Comparison of ENCODE assay signal across 13 cellular contexts in genomic region chr6:150898390-150899170, GRCh38. TPM values are rescaled to one million over a fixed set of nuclear protein-coding genes. Genes with fewer than 3 reads are reported as not detected.
A peak's percentile ranks its signal among the peaks of the same experiment; 100 is the strongest.
DNase-seq lines count a peak whose midpoint lies in the region; ATAC-seq, FAIRE-seq and TF ChIP-seq lines count a peak whose summit lies in the region.
"Had no signal": no experiment of that assay in that cellular context is flagged by ENCODE, and none has a peak within 500 bp of the region (broad histone marks: within the 10 kb centered on the region; RNA-seq: fewer than 3 reads in every experiment).

No MANE protein-coding gene starts in this region.

- peaks cover 8 to 19% of the 10 kb centered on the region in 2 experiments; a peak in 3 of 5 replicates for H3K4me1 ChIP-seq in K562 (replicated peaks in 1 of 2; ENCODE audit: control insufficient read depth in 2 of 2, insufficient read depth in 2 of 2, low read length in 2 of 2)
- H3K4me1 ChIP-seq in trophoblast cell (ENCODE audit: control insufficient read depth in 1 of 2, insufficient read depth in 2 of 2, low read length in 2 of 2) = peaks cover 7 to 10% of the 10 kb centered on the region in 2 experiments
- H3K4me1 ChIP-seq: HAP-1 had no signal

- no peaks in the 10 kb centered on the region for H3K79me1 ChIP-seq in trophoblast cell (ENCODE audit: low read length)

- H3K79me2 ChIP-seq in K562 (ENCODE audit: control insufficient read depth, insufficient read depth, low read length) (no peaks in the 10 kb centered on the region), trophoblast cell (ENCODE audit: control insufficient read depth, insufficient read depth, low read length, poor library complexity) (no peaks in the 10 kb centered on the region)

- H3K14ac ChIP-seq in trophoblast cell (ENCODE audit: low read length) = no peak overlapping the region

- peaks cover 23% of the 10 kb centered on the region for H3K4me1 Mint-ChIP-seq in activated CD4-positive, alpha-beta T cell treated with anti-CD3 and anti-CD28 coated beads for 36 hours

- no peak overlapping the region for H2BK5ac ChIP-seq in trophoblast cell (ENCODE audit: low read depth, low read length, poor library complexity)

- H3K4me2 ChIP-seq in K562 (ENCODE audit: insufficient read depth, low read length) (no peak overlapping the region), trophoblast cell (ENCODE audit: low read length) (no peak overlapping the region)

- peaks cover 36% of the 10 kb centered on the region for H3K36me3 Mint-ChIP-seq in activated CD4-positive, alpha-beta T cell treated with anti-CD3 and anti-CD28 coated beads for 36 hours (ENCODE audit: low read depth)

- peaks cover 4% of the 10 kb centered on the region for H3K9me1 ChIP-seq in K562 (ENCODE audit: control insufficient read depth, insufficient read depth, low read length)

- H3K36me3 ChIP-seq in K562 (ENCODE audit: control insufficient read depth, insufficient read depth, low read length) (peaks cover 53% of the 10 kb centered on the region), trophoblast cell (ENCODE audit: control insufficient read depth in 1 of 2, insufficient read depth in 2 of 2, low read length in 2 of 2) (peaks cover 0 to 10% of the 10 kb centered on the region in 2 experiments)

- no peak overlapping the region for H3K23ac ChIP-seq in trophoblast cell (ENCODE audit: low read length)

- WGBS in K562 (ENCODE audit: insufficient coverage, low coverage, missing lambda C conversion rate) = 73% methylated on average over 11 of the region's 11 CpGs
- no CpG with 5 or more reads among the region's 11 CpGs for WGBS in trophoblast cell (ENCODE audit: extremely low coverage, insufficient coverage, insufficient read length)

- no peak for TF ChIP-seq CTCF in K562 (IDR thresholded peaks at IDR 0.05 in 2 of 3, conservative IDR thresholded peaks at IDR 0.05 in 1 of 3; ENCODE audit: insufficient read depth in 2 of 3, low read depth in 1 of 3, low read length in 3 of 3)

- in situ Hi-C loops in K562 (cut with MboI) = no loop called here

- POLR2A ChIA-PET in K562 (lab: Yijun Ruan, JAX) = interaction anchor here (1.1 to 1.4 kb wide), 2 partner anchors 23 to 34 kb away, joined by 3 read pairs; no protein-coding TSS in a partner anchor
- POLR2A ChIA-PET in activated CD4-positive, alpha-beta T cell treated with anti-CD3 and anti-CD28 coated beads for 36 hours (lab: Charles Lee) = no interaction called here

- H4K12ac ChIP-seq in trophoblast cell (ENCODE audit: low read depth, low read length) = no peak overlapping the region

- no peak for FAIRE-seq in K562 (lab: Jason Lieb, UNC)
- FAIRE-seq: keratinocyte had no signal

- H3K27me3 ChIP-seq in K562 (ENCODE audit: control insufficient read depth in 2 of 2, insufficient read depth in 2 of 2, low read length in 2 of 2) = no peaks in the 10 kb centered on the region
- H3K27me3 ChIP-seq in trophoblast cell (ENCODE audit: insufficient read depth, low read length) = no peaks in the 10 kb centered on the region

- no peak overlapping the region for H2BK12ac ChIP-seq in trophoblast cell (ENCODE audit: low read length)

- CTCF ChIA-PET in K562 (lab: Yijun Ruan, JAX; ENCODE audit: low intra/inter-chr PET ratio) = no interaction called here
- CTCF ChIA-PET in activated CD4-positive, alpha-beta T cell treated with anti-CD3 and anti-CD28 coated beads for 36 hours (lab: Charles Lee) = interaction anchor here (1.2 kb wide), 1 partner anchor 84 kb away, joined by 3 read pairs; no protein-coding TSS in a partner anchor

- no peak overlapping the region for H4K8ac ChIP-seq in trophoblast cell (ENCODE audit: low read depth, low read length)

- H3K9ac ChIP-seq in K562 (ENCODE audit: insufficient read depth in 1 of 2, low read depth in 2 of 2, low read length in 2 of 2) (no peak overlapping the region; a peak in 1 of 4 replicates), trophoblast cell (ENCODE audit: low read length) (no peak overlapping the region)

- H3K4me3 ChIP-seq in K562 (no peak overlapping the region), trophoblast cell (ENCODE audit: low read depth, low read length) (no peak overlapping the region)
- H3K4me3 ChIP-seq: HAP-1 had no signal

- H4K20me1 ChIP-seq in K562 (replicated peaks; ENCODE audit: control insufficient read depth, insufficient read depth, low read length) = no peaks in the 10 kb centered on the region; the same call in 1 of the 2 replicates

- H3K27me3 Mint-ChIP-seq in activated CD4-positive, alpha-beta T cell treated with anti-CD3 and anti-CD28 coated beads for 36 hours = no peaks in the 10 kb centered on the region

- H3K27ac ChIP-seq in K562 (ENCODE audit: extremely low read depth, low read depth, low read length) (no peak overlapping the region), trophoblast cell (ENCODE audit: low read depth, low read length) (peak overlapping the region; percentile 20)

- no peaks in the 10 kb centered on the region for H3K9me3 Mint-ChIP-seq in activated CD4-positive, alpha-beta T cell treated with anti-CD3 and anti-CD28 coated beads for 36 hours (ENCODE audit: low read depth)

- no peaks in the 10 kb centered on the region for H3K9me3 ChIP-seq in K562 (replicated peaks; ENCODE audit: control insufficient read depth, insufficient read depth, low read depth, low read length)
- H3K9me3 ChIP-seq in trophoblast cell (ENCODE audit: insufficient read depth, low read depth, low read length) = no peaks in the 10 kb centered on the region
- H3K9me3 ChIP-seq: HAP-1 had no signal

- no peak overlapping the region for H3K4me3 Mint-ChIP-seq in activated CD4-positive, alpha-beta T cell treated with anti-CD3 and anti-CD28 coated beads for 36 hours

- no peak for DNase-seq in K562 (ENCODE audit: extremely low read depth in 1 of 4, low spot score in 3 of 4)
- peak in 1 of 2 donors; percentile 72 for DNase-seq in trophoblast cell
- no peak for DNase-seq in CD1c-positive myeloid dendritic cell (ENCODE audit: extremely low spot score)
- DNase-seq in effector CD8-positive, alpha-beta T cell (lab: John Stamatoyannopoulos, UW) = no peak
- DNase-seq in COLO668 (lab: John Stamatoyannopoulos, UW; ENCODE audit: unreplicated experiment) = no peak
- DNase-seq in activated CD4-positive, alpha-beta T cell treated with anti-CD3 and anti-CD28 coated beads for 36 hours = no peak
- DNase-seq: activated T-cell treated with anti-CD3 and anti-CD28 coated beads, Interleukin-2, amount 50 U/mL, for 48 hours; DMS53; NCI-H2227 treated with DMSO at 0.1 percent for 48 hours had no signal

- no peak overlapping the region for H2BK120ac ChIP-seq in trophoblast cell (ENCODE audit: insufficient read depth, low read length, poor library complexity)

- intact Hi-C loops in K562 (cut with micrococcal nuclease) = no loop called here
- intact Hi-C loops in activated CD4-positive, alpha-beta T cell treated with anti-CD3 and anti-CD28 coated beads for 36 hours (cut with DNase I, micrococcal nuclease) = no loop called here

- ATAC-seq in GM19023 (IDR thresholded peaks at IDR 0.05; ENCODE audit: unreplicated experiment) (peak; percentile 31), HG02885 (IDR thresholded peaks at IDR 0.05; ENCODE audit: poor library complexity, unreplicated experiment) (peak; percentile 45), K562 (no peak)
- no peak for ATAC-seq in activated CD4-positive, alpha-beta T cell treated with anti-CD3 and anti-CD28 coated beads for 36 hours

- H2AFZ ChIP-seq in K562 (ENCODE audit: low read depth, low read length) (no peak overlapping the region), trophoblast cell (ENCODE audit: insufficient read depth, low read length, poor library complexity) (no peak overlapping the region)

- no peak for TF ChIP-seq RAD21 in K562 (CRISPR knock-in tag; conservative IDR thresholded peaks at IDR 0.05 in 1 of 2, IDR thresholded peaks at IDR 0.05 in 1 of 2)

- no peak overlapping the region for H3K27ac Mint-ChIP-seq in activated CD4-positive, alpha-beta T cell treated with anti-CD3 and anti-CD28 coated beads for 36 hours

- no peak for TF ChIP-seq POLR2A in K562 (conservative IDR thresholded peaks at IDR 0.05)

- no peak overlapping the region for H4K91ac ChIP-seq in trophoblast cell (ENCODE audit: low read depth, low read length)

- BruUV-seq in K562 (replicated peaks; lab: Mats Ljungman, UMichigan) = no TSS peak

- H3K4ac ChIP-seq in trophoblast cell (ENCODE audit: low read depth, low read length) = no peak overlapping the region

- TF ChIP-seq EP300 in K562 (IDR thresholded peaks at IDR 0.05; ENCODE audit: low read length) = no peak

- H2AK5ac ChIP-seq in trophoblast cell (ENCODE audit: low read length) = no peak overlapping the region

- no peak overlapping the region for H3K18ac ChIP-seq in trophoblast cell (ENCODE audit: low read length)

TF ChIP-seq in K562, 482 proteins besides CTCF, POLR2A, EP300 and RAD21 (continues in another document):
- TF ChIP-seq CHD4 (IDR thresholded peaks at IDR 0.05; ENCODE audit: insufficient read depth, insufficient replicate concordance, low read depth, low read length, poor library complexity, severe bottlenecking) (no peak), ZNF316 (IDR thresholded peaks at IDR 0.05) (peak; percentile 93)

RNA-seq across cellular contexts. Expression of gene MTHFD1L, which starts 33.1 kb away (rescaled TPM):
- total RNA-seq in K562 (2011; cell fraction: chromatin; rRNA removed; ENCODE audit: low replicate concordance) = 162 and 229 TPM in 2 replicates
- 68.4 and 78.3 TPM in 2 replicates for total RNA-seq in K562 (2011; cell fraction: nucleolus; rRNA removed)
- total RNA-seq in K562 (2011; cell fraction: nucleoplasm; rRNA removed) = 96.0 and 99.6 TPM in 2 replicates
- 36.0 and 36.9 TPM in 2 replicates for total RNA-seq in K562 (2014; rRNA removed)
- total RNA-seq in K562 (2014; rRNA removed; fragmentation: Illumina TruSeq; extraction: Trizol) = 63.0 and 85.9 TPM in 2 replicates
- total RNA-seq in K562 (2015; rRNA removed; fragmentation: Illumina TruSeq; extraction: Trizol) = 22.9 and 24.0 TPM in 2 replicates
- total RNA-seq in K562 (2021) = 118 and 128 TPM in 2 replicates
- polyA plus RNA-seq in K562 (2011; rRNA removed) = 77.7 and 80.6 TPM in 2 replicates
- polyA plus RNA-seq in K562 (2011; cell fraction: cytosol; rRNA removed) = 23.3 and 44.4 TPM in 2 replicates
- 34.2 and 46.5 TPM in 2 replicates for polyA plus RNA-seq in K562 (2011; cell fraction: nucleus; rRNA removed)
- 47.8 and 100 TPM in 2 replicates for polyA plus RNA-seq in K562 (2012)
- 65.5 and 68.2 TPM in 2 replicates for polyA plus RNA-seq in K562 (2014; fragmentation: Illumina TruSeq; extraction: Trizol)
- 10 to 100 TPM; 20.9 to 27.7 TPM for polyA plus RNA-seq in K562 (2014; fragmentation: Nextera tagmentation; extraction: Ambion mirVana)
- 61.0 and 61.8 TPM in 2 replicates for polyA plus RNA-seq in K562 (2014; rRNA removed)
- 78.9 and 99.3 TPM in 2 replicates for polyA minus RNA-seq in K562 (2011; rRNA and poly(A)+ RNA removed)
- 48.1 and 48.5 TPM in 2 replicates for polyA minus RNA-seq in K562 (2011; cell fraction: cytosol; rRNA and poly(A)+ RNA removed)
- polyA minus RNA-seq in K562 (2011; cell fraction: nucleus; rRNA and poly(A)+ RNA removed) = 38.1 and 74.5 TPM in 2 replicates
- polyA plus RNA-seq in trophoblast cell (2013) = 61.3 and 64.0 TPM in 2 replicates
- total RNA-seq in activated CD4-positive, alpha-beta T cell treated with anti-CD3 and anti-CD28 coated beads for 36 hours = 100 to 1,000 TPM; 103 to 129 TPM

Comparison
In these comparisons a context has a peak if more than half of its experiments do, and no peak if none do; other contexts are left out.
1. ATAC-seq: peak in GM19023 (single experiment) and HG02885 (single experiment); none in K562 (single experiment) and activated CD4-positive, alpha-beta T cell treated with anti-CD3 and anti-CD28 coated beads for 36 hours (single experiment).